Comparison of ENCODE assay signal across 29 cellular contexts in genomic region chr17:49543860-49544259, GRCh38. TPM values are rescaled to one million over a fixed set of nuclear protein-coding genes. Genes with fewer than 3 reads are reported as not detected.
"Had no signal": no experiment of that assay in that cellular context is flagged by ENCODE, and none has a peak within 500 bp of the region (broad histone marks: within the 10 kb centered on the region; RNA-seq: fewer than 3 reads in every experiment).

No MANE protein-coding gene starts in this region.

- H3K27me3 ChIP-seq: MG63, SJCRH30 had no signal

- H3K4me3 ChIP-seq: MG63, SJCRH30, SK-N-MC had no signal

- H3K36me3 ChIP-seq: MG63, SJCRH30 had no signal

- ATAC-seq: activated CD8-positive, alpha-beta T cell treated with anti-CD3 and anti-CD28 coated beads for 36 hours; activated T-cell treated with anti-CD3 and anti-CD28 coated beads, Interleukin-2, amount 50 U/mL, for 72 hours; activated T-helper 17 cell treated with anti-CD3 and anti-CD28 coated beads, Interleukin-2, amount 50 U/mL, for 72 hours; Panc1 had no signal

- DNase-seq: activated CD4-positive, alpha-beta T cell treated with anti-CD3 and anti-CD28 coated beads, Interleukin-2, amount 10 ng/mL, durations not matched to agents 24 days and 14 days; activated CD4-positive, alpha-beta T cell treated with anti-CD3 and anti-CD28 coated beads, Interleukin-2, amount 50 U/mL, for 4 hours; activated CD8-positive, alpha-beta T cell treated with anti-CD3 and anti-CD28 coated beads for 36 hours; activated effector memory CD4-positive, alpha-beta T cell treated with anti-CD3 and anti-CD28 coated beads, Interleukin-2, amount 50 U/mL, for 16 hours; activated naive CD4-positive, alpha-beta T cell; activated naive CD4-positive, alpha-beta T cell treated with anti-CD3 and anti-CD28 coated beads, Interleukin-2, amount 50 U/mL, for 16 hours; activated T-cell treated with anti-CD3 and anti-CD28 coated beads, Interleukin-2, amount 50 U/mL, for 1 hour; activated T-cell treated with anti-CD3 and anti-CD28 coated beads, Interleukin-2, amount 50 U/mL, for 72 hours; anterior cingulate cortex; central memory CD4-positive, alpha-beta T cell; Kasumi-1; KG1; MG63; NCI-H1048; NCI-H1105 treated with DMSO at 0.1 percent for 48 hours; NCI-H1436; NCI-H1694 treated with DMSO at 0.1 percent for 48 hours; NCI-H2029; NCI-H345; NCI-H524 treated with DMSO at 0.1 percent for 48 hours; SHP77; SJCRH30 had no signal

- H3K9me3 ChIP-seq: SJCRH30 had no signal

- H3K27ac ChIP-seq: SJCRH30, SK-N-MC had no signal

RNA-seq across cellular contexts. Expression of gene NXPH3, which starts 31.8 kb away (rescaled TPM):
- total RNA-seq: activated CD4-positive, alpha-beta T cell treated with anti-CD3 and anti-CD28 coated beads, Interleukin-2, amount 10 ng/mL, durations not matched to agents 24 days and 14 days; activated T-helper 17 cell treated with anti-CD3 and anti-CD28 coated beads, Interleukin-2, amount 50 U/mL, for 72 hours; bronchial epithelial cell; NCI-H460; RPMI7951 had no signal

RNA-seq across cellular contexts. Expression of gene NGFR, which starts 48.8 kb away (rescaled TPM):
- total RNA-seq: activated CD4-positive, alpha-beta T cell treated with anti-CD3 and anti-CD28 coated beads, Interleukin-2, amount 10 ng/mL, durations not matched to agents 24 days and 14 days; activated CD8-positive, alpha-beta memory T cell treated with anti-CD3 and anti-CD28 coated beads for 36 hours had no signal
